In genomic region chr9:136297016-136297691, GRCh38 we compare ENCODE assay signal across 14 cellular contexts. TPM values are rescaled to one million over a fixed set of nuclear protein-coding genes. Genes with fewer than 3 reads are reported as not detected.
DNase-seq lines count a peak whose midpoint lies in the region; ATAC-seq, FAIRE-seq and TF ChIP-seq lines count a peak whose summit lies in the region.
"Had no signal": no experiment of that assay in that cellular context is flagged by ENCODE, and none has a peak within 500 bp of the region (broad histone marks: within the 10 kb centered on the region; RNA-seq: fewer than 3 reads in every experiment).

No MANE protein-coding gene starts in this region.

- H3K9me3 ChIP-seq in Panc1 (ENCODE audit: control insufficient read depth, insufficient read depth, low read depth, low read length) (no peaks in the 10 kb centered on the region), keratinocyte (ENCODE audit: control insufficient read depth, low read depth, low read length) (peaks cover 4% of the 10 kb centered on the region), transverse colon (no peaks in the 10 kb centered on the region), uterus (no peaks in the 10 kb centered on the region)

- H3K9ac ChIP-seq in keratinocyte (ENCODE audit: control insufficient read depth, extremely low read depth, insufficient read depth, low read length): no peak overlapping the region

- WGBS in transverse colon (ENCODE audit: low coverage in 1 of 2), 2 donors: 43% methylated on average over 20 of the region's 25 CpGs; no CpG with 5 or more reads in 1 of the 2 donors

- no peaks in the 10 kb centered on the region for H3K9me1 ChIP-seq in keratinocyte (ENCODE audit: control insufficient read depth, extremely low read depth, insufficient read depth, low read length)

- TF ChIP-seq EP300 in transverse colon (IDR thresholded peaks at IDR 0.05; ENCODE audit: low read depth): no peak

- H3K27ac ChIP-seq in Panc1 (ENCODE audit: low read length) (no peak overlapping the region), keratinocyte (ENCODE audit: control insufficient read depth, insufficient read depth, low read length) (no peak overlapping the region), transverse colon (peak overlapping the region in 2 of 4 donors; percentile 30 to 59), uterus (no peak overlapping the region)

- no peaks in the 10 kb centered on the region for H3K36me3 ChIP-seq in Panc1 (ENCODE audit: control insufficient read depth, insufficient read depth, low read length)
- H3K36me3 ChIP-seq in keratinocyte (ENCODE audit: control insufficient read depth in 2 of 2, extremely low read depth in 1 of 2, insufficient read depth in 2 of 2, low read length in 2 of 2): no peaks in the 10 kb centered on the region
- no peaks in the 10 kb centered on the region for H3K36me3 ChIP-seq in transverse colon
- no peaks in the 10 kb centered on the region for H3K36me3 ChIP-seq in uterus

- POLR2A ChIA-PET in Panc1 (lab: Charles Lee): no interaction called here

- peak; percentile 24 to 88 (median 76) for DNase-seq in NCI-H1417 (lab: John Stamatoyannopoulos, UW)
- no peak for DNase-seq in NCI-H1417 treated with DMSO at 0.1 percent for 48 hours (lab: John Stamatoyannopoulos, UW)
- no peak for DNase-seq in Panc1 (ENCODE audit: low read depth, low spot score)
- peak; percentile 69 for DNase-seq in keratinocyte (ENCODE audit: low read depth, low spot score)
- DNase-seq in transverse colon: peak; percentile 81
- DNase-seq in midbrain (lab: John Stamatoyannopoulos, UW): no peak
- no peak for DNase-seq in uterus
- DNase-seq: amniotic stem cell, EL, hippocampal formation, natural killer cell, NCI-H524 treated with DMSO at 0.1 percent for 48 hours had no signal

- in situ Hi-C loops in Panc1 (cut with HindIII; ENCODE audit: low pct_unique_long_range_greater_than_20kb, low sequenced_read_pairs): no loop called here
- in situ Hi-C loops in transverse colon (cut with MboI; ENCODE audit: low pct_ligation_motif_present in 1 of 4, low pct_unique_long_range_greater_than_20kb in 1 of 4, low sequenced_read_pairs in 3 of 4): no loop called here

- CTCF ChIA-PET in Panc1 (lab: Charles Lee): no interaction called here

- no peak overlapping the region for H2AFZ ChIP-seq in keratinocyte (ENCODE audit: control insufficient read depth, low read length)

- H3K79me2 ChIP-seq in keratinocyte (ENCODE audit: control insufficient read depth, insufficient read depth, low read length): no peaks in the 10 kb centered on the region

- no peak for TF ChIP-seq CTCF in Panc1 (IDR thresholded peaks at IDR 0.05)
- no peak for TF ChIP-seq CTCF in keratinocyte (optimal IDR thresholded peaks at IDR 0.05 in 1 of 3, IDR thresholded peaks at IDR 0.05 in 1 of 3, conservative IDR thresholded peaks at IDR 0.05 in 1 of 3; ENCODE audit: extremely low read depth in 1 of 3, insufficient read depth in 2 of 3, low read length in 3 of 3)
- no peak for TF ChIP-seq CTCF in transverse colon (IDR thresholded peaks at IDR 0.05)
- no peak for TF ChIP-seq CTCF in uterus (IDR thresholded peaks at IDR 0.05)

- intact Hi-C loops in Panc1 (cut with micrococcal nuclease; ENCODE audit: unreplicated experiment) (no loop called here), transverse colon (cut with DNase I; ENCODE audit: low total_unique reads) (no loop called here), uterus (cut with DNase I; ENCODE audit: low total_unique reads) (no loop called here)

- dilution Hi-C loops in keratinocyte (cut with MboI; ENCODE audit: extremely low pct_ligation_motif_present, low sequenced_read_pairs): no loop called here

- BruUV-seq in Panc1 (replicated peaks; lab: Mats Ljungman, UMichigan): no TSS peak

- ATAC-seq in Panc1 (peak; percentile 50), HG03571 (IDR thresholded peaks at IDR 0.05; ENCODE audit: unreplicated experiment) (no peak)
- ATAC-seq: natural killer cell had no signal

- H3K27me3 ChIP-seq in Panc1 (ENCODE audit: control insufficient read depth, insufficient read depth, low read length) (no peaks in the 10 kb centered on the region), keratinocyte (ENCODE audit: control insufficient read depth, extremely low read depth, insufficient read depth, low read length) (peaks cover 14% of the 10 kb centered on the region), transverse colon (no peaks in the 10 kb centered on the region), uterus (no peaks in the 10 kb centered on the region)

- H3K4me3 ChIP-seq in Panc1 (ENCODE audit: low read depth in 2 of 2, low read length in 2 of 2): peak overlapping the region; percentile 4 to 40; a peak in 3 of 4 replicates
- H3K4me3 ChIP-seq in keratinocyte (ENCODE audit: control insufficient read depth in 2 of 3, extremely low read depth in 1 of 3, insufficient read depth in 2 of 3, low read depth in 1 of 3, low read length in 3 of 3): no peak overlapping the region
- H3K4me3 ChIP-seq in transverse colon: peak overlapping the region in 2 of 4 donors; percentile 17 to 22
- no peak overlapping the region for H3K4me3 ChIP-seq in uterus

- TF ChIP-seq POLR2A in transverse colon (IDR thresholded peaks at IDR 0.05) (no peak), uterus (IDR thresholded peaks at IDR 0.05) (no peak)

- H4K20me1 ChIP-seq in keratinocyte (ENCODE audit: control insufficient read depth, extremely low read depth, insufficient read depth, low read length): no peaks in the 10 kb centered on the region

- peak overlapping the region; percentile 27 for H3K4me2 ChIP-seq in keratinocyte (ENCODE audit: control insufficient read depth, extremely low read depth, insufficient read depth, low read depth, low read length)

- H3K4me1 ChIP-seq in Panc1 (ENCODE audit: control insufficient read depth, insufficient read depth, low read length) (peaks cover 3% of the 10 kb centered on the region; the same call in 1 of the 2 replicates), keratinocyte (ENCODE audit: control insufficient read depth, extremely low read depth, insufficient read depth, low read length) (peaks cover 11% of the 10 kb centered on the region), transverse colon (peaks cover 6 to 14% (median 10%) of the 10 kb centered on the region in 4 donors), uterus (no peaks in the 10 kb centered on the region)

- no peak for FAIRE-seq in keratinocyte (lab: Jason Lieb, UNC)

RNA-seq across cellular contexts. Expression of gene CCDC187, which starts 6.7 kb away (rescaled TPM):
- total RNA-seq in Panc1 (2021; ENCODE audit: unreplicated experiment) (not detected), transverse colon (1 to 10 TPM in 1 of 4 donors, under 1 TPM in 2, not detected in 1; 0.40 to 1.1 (median 0.41) TPM), uterus (1 to 10 TPM in 2 of 4 donors, under 1 TPM in 2; 0.27 to 5.1 (median 2.2) TPM)
- not detected for polyA plus RNA-seq in Panc1 (2012; ENCODE audit: insufficient read length)
- 0.03 to 0.04 TPM in 2 of 3 replicates, not detected in the other for polyA plus RNA-seq in keratinocyte
- not detected for polyA plus RNA-seq in keratinocyte (2011; ENCODE audit: low read depth)
- not detected in 2 replicates for polyA plus RNA-seq in keratinocyte (2011; cell fraction: cytosol; rRNA removed)
- polyA plus RNA-seq in keratinocyte (2011; cell fraction: nucleus; rRNA removed): 0.03 TPM in 1 of 2 replicates, not detected in the other
- not detected in 2 replicates for polyA plus RNA-seq in keratinocyte (2012; ENCODE audit: low replicate concordance)
- polyA minus RNA-seq in keratinocyte: 0.26 TPM in 1 of 3 replicates, not detected in the others
- not detected for polyA minus RNA-seq in keratinocyte (2011; cell fraction: cytosol; rRNA and poly(A)+ RNA removed)
- not detected in 2 replicates for polyA minus RNA-seq in keratinocyte (2011; cell fraction: nucleus; rRNA and poly(A)+ RNA removed)
- total RNA-seq: A673 had no signal

RNA-seq across cellular contexts. Expression of gene GPSM1, which starts 30.2 kb away (rescaled TPM):
- 14.2 TPM for total RNA-seq in Panc1 (2021; ENCODE audit: unreplicated experiment)
- 23.8 TPM for polyA plus RNA-seq in Panc1 (2012; ENCODE audit: insufficient read length)
- polyA plus RNA-seq in keratinocyte: 2.5 to 8.1 TPM (median 3.3 TPM) in 3 replicates
- 3.3 TPM for polyA plus RNA-seq in keratinocyte (2011; ENCODE audit: low read depth)
- 2.5 and 7.4 TPM in 2 replicates for polyA plus RNA-seq in keratinocyte (2011; cell fraction: cytosol; rRNA removed)
- polyA plus RNA-seq in keratinocyte (2011; cell fraction: nucleus; rRNA removed): 12.7 and 21.1 TPM in 2 replicates
- polyA plus RNA-seq in keratinocyte (2012; ENCODE audit: low replicate concordance): 6.2 and 8.7 TPM in 2 replicates
- polyA minus RNA-seq in keratinocyte: 2.0 to 4.7 TPM (median 3.7 TPM) in 3 replicates
- polyA minus RNA-seq in keratinocyte (2011; cell fraction: cytosol; rRNA and poly(A)+ RNA removed): 12.9 TPM
- 7.6 and 11.4 TPM in 2 replicates for polyA minus RNA-seq in keratinocyte (2011; cell fraction: nucleus; rRNA and poly(A)+ RNA removed)
- total RNA-seq in transverse colon: 1 to 10 TPM; 2.3 to 8.6 (median 7.0) TPM
- 10 to 100 TPM in 2 of 4 donors, 1 to 10 TPM in 2; 4.4 to 43.6 (median 24.1) TPM for total RNA-seq in uterus

RNA-seq across cellular contexts. Expression of gene QSOX2, which starts 51.5 kb away (rescaled TPM):
- 40.0 TPM for total RNA-seq in Panc1 (2021; ENCODE audit: unreplicated experiment)
- polyA plus RNA-seq in Panc1 (2012; ENCODE audit: insufficient read length): 36.8 TPM
- 6.9 to 11.9 TPM (median 10.9 TPM) in 3 replicates for polyA plus RNA-seq in keratinocyte
- 7.8 TPM for polyA plus RNA-seq in keratinocyte (2011; ENCODE audit: low read depth)
- 2.4 and 3.4 TPM in 2 replicates for polyA plus RNA-seq in keratinocyte (2011; cell fraction: cytosol; rRNA removed)
- 22.9 and 28.2 TPM in 2 replicates for polyA plus RNA-seq in keratinocyte (2011; cell fraction: nucleus; rRNA removed)
- 6.2 and 8.8 TPM in 2 replicates for polyA plus RNA-seq in keratinocyte (2012; ENCODE audit: low replicate concordance)
- 8.9 to 11.9 TPM (median 9.2 TPM) in 3 replicates for polyA minus RNA-seq in keratinocyte
- polyA minus RNA-seq in keratinocyte (2011; cell fraction: cytosol; rRNA and poly(A)+ RNA removed): 5.8 TPM
- 15.0 and 25.2 TPM in 2 replicates for polyA minus RNA-seq in keratinocyte (2011; cell fraction: nucleus; rRNA and poly(A)+ RNA removed)
- total RNA-seq in transverse colon: 10 to 100 TPM in 1 of 4 donors, 1 to 10 TPM in 3; 3.7 to 18.1 (median 4.8) TPM
- total RNA-seq in uterus: 10 to 100 TPM in 2 of 4 donors, 1 to 10 TPM in 2; 5.6 to 13.1 (median 9.2) TPM

Comparison
In these comparisons a context has a peak if more than half of its experiments do, and no peak if none do; other contexts are left out.
1. DNase-seq: peak in NCI-H1417 (3 of 3), keratinocyte (single experiment) and transverse colon (single experiment); none in NCI-H1417 treated with DMSO at 0.1 percent for 48 hours (single experiment), Panc1 (single experiment), midbrain (single experiment) and uterus (0 of 2).
2. H3K4me3 ChIP-seq: peak in Panc1 (2 of 2); none in keratinocyte (0 of 3) and uterus (0 of 2).